ENCODE assay signal across 9 cellular contexts in genomic region chrX:68694429-68695205, GRCh38. TPM values are rescaled to one million over a fixed set of nuclear protein-coding genes. Genes with fewer than 3 reads are reported as not detected.
DNase-seq lines count a peak whose midpoint lies in the region; ATAC-seq and TF ChIP-seq lines count a peak whose summit lies in the region.
"Had no signal": no experiment of that assay in that cellular context is flagged by ENCODE, and none has a peak within 500 bp of the region (broad histone marks: within the 10 kb centered on the region; RNA-seq: fewer than 3 reads in every experiment).

No MANE protein-coding gene starts in this region.

- in situ Hi-C loops in transverse colon (cut with MboI; ENCODE audit: low pct_ligation_motif_present in 1 of 4, low pct_unique_long_range_greater_than_20kb in 1 of 4, low sequenced_read_pairs in 3 of 4), result no loop called here

- H3K4me1 Mint-ChIP-seq in activated naive CD4-positive, alpha-beta T cell treated with anti-CD3 and anti-CD28 coated beads, Interleukin-2, amount 50 U/mL, for 24 hours, result no peaks in the 10 kb centered on the region

- H3K4me3 ChIP-seq in ascending aorta, result peak overlapping the region; percentile 50 to 66
- peak overlapping the region in 3 of 4 donors; percentile 6 to 53 (median 42) for H3K4me3 ChIP-seq in transverse colon

- intact Hi-C loops in ascending aorta (cut with DNase I) (no loop called here), transverse colon (cut with DNase I; ENCODE audit: low total_unique reads) (no loop called here)

- TF ChIP-seq EP300 in transverse colon (IDR thresholded peaks at IDR 0.05; ENCODE audit: low read depth), result no peak

- peaks cover 4% of the 10 kb centered on the region for H3K27me3 Mint-ChIP-seq in activated naive CD4-positive, alpha-beta T cell treated with anti-CD3 and anti-CD28 coated beads, Interleukin-2, amount 50 U/mL, for 24 hours

- ATAC-seq in GM21390 (IDR thresholded peaks at IDR 0.05; ENCODE audit: unreplicated experiment), result no peak

- H3K27me3 ChIP-seq in ascending aorta (no peaks in the 10 kb centered on the region), transverse colon (peaks cover 6% of the 10 kb centered on the region)

- DNase-seq in activated naive CD4-positive, alpha-beta T cell treated with Interleukin-2 at 50 U/mL for 16 hours, result no peak
- DNase-seq in ascending aorta (ENCODE audit: low spot score in 2 of 2) (no peak), lung microvascular endothelial cell (ENCODE audit: low read depth in 2 of 2) (peak; percentile 27 to 44), transverse colon (no peak), SW 1271 (lab: John Stamatoyannopoulos, UW) (no peak), NCI-H1092 (lab: John Stamatoyannopoulos, UW) (no peak)
- DNase-seq: DND-41 had no signal

- peak overlapping the region; percentile 36 for H3K4me3 Mint-ChIP-seq in activated naive CD4-positive, alpha-beta T cell treated with anti-CD3 and anti-CD28 coated beads, Interleukin-2, amount 50 U/mL, for 24 hours

- H3K9me3 ChIP-seq in ascending aorta (no peaks in the 10 kb centered on the region), transverse colon (no peaks in the 10 kb centered on the region)

- no peak for TF ChIP-seq POLR2A in transverse colon (IDR thresholded peaks at IDR 0.05)

- no peaks in the 10 kb centered on the region for H3K36me3 Mint-ChIP-seq in activated naive CD4-positive, alpha-beta T cell treated with anti-CD3 and anti-CD28 coated beads, Interleukin-2, amount 50 U/mL, for 24 hours

- WGBS in transverse colon (ENCODE audit: low coverage in 1 of 2), 2 donors, result 60% methylated on average over 17 of the region's 17 CpGs; no CpG with 5 or more reads in 1 of the 2 donors

- H3K9me3 Mint-ChIP-seq in activated naive CD4-positive, alpha-beta T cell treated with anti-CD3 and anti-CD28 coated beads, Interleukin-2, amount 50 U/mL, for 24 hours, result no peaks in the 10 kb centered on the region

- H3K27ac ChIP-seq in ascending aorta (no peak overlapping the region), transverse colon (peak overlapping the region; percentile 3 to 65 (median 55))

- H3K27ac Mint-ChIP-seq in activated naive CD4-positive, alpha-beta T cell treated with anti-CD3 and anti-CD28 coated beads, Interleukin-2, amount 50 U/mL, for 24 hours, result no peak overlapping the region

- H3K4me1 ChIP-seq in ascending aorta, result peaks cover 0 to 3% of the 10 kb centered on the region in 2 donors
- no peaks in the 10 kb centered on the region for H3K4me1 ChIP-seq in transverse colon

- no peaks in the 10 kb centered on the region for H3K36me3 ChIP-seq in ascending aorta
- no peaks in the 10 kb centered on the region for H3K36me3 ChIP-seq in transverse colon

- TF ChIP-seq CTCF in ascending aorta (IDR thresholded peaks at IDR 0.05) (no peak), transverse colon (IDR thresholded peaks at IDR 0.05) (no peak)

RNA-seq across cellular contexts. Expression of gene STARD8, which starts 47.2 kb away (rescaled TPM):
- total RNA-seq in ascending aorta (16.0 TPM), lung microvascular endothelial cell (16.8 and 33.3 TPM in 2 replicates), transverse colon (10 to 100 TPM in 1 of 4 donors, 1 to 10 TPM in 2, under 1 TPM in 1; 0.60 to 11.6 (median 3.2) TPM)

Comparison
In these comparisons a context has a peak if more than half of its experiments do, and no peak if none do; other contexts are left out.
1. DNase-seq: peak in lung microvascular endothelial cell (2 of 2); none in activated naive CD4-positive, alpha-beta T cell treated with Interleukin-2 at 50 U/mL for 16 hours (single experiment), ascending aorta (0 of 2), transverse colon (single experiment), SW 1271 (0 of 2) and NCI-H1092 (single experiment).
2. H3K27ac ChIP-seq: peak in transverse colon (4 of 4); none in ascending aorta (0 of 2).